Comparison of ENCODE assay signal across 1 cellular context in the genomic region with DNA sequence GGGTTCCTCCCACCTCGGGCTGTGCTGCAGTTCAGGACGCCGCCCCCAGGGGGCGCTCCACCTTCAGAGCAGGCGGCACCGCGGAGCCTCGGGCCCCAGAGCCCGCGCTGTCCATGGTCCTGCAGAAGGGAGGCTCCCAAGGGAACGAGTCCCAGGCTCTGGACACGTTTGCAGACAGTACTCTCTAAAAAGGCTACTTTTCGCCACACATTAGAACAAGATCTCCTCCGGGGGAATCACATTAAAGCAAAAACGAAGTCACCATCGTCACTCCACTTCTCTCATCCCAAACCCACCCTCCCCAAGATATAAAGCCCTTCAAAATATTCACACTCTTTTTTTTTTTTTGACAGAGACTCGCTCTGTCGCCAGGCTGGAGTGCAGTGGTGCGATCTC.
TF ChIP-seq lines count a peak whose summit lies in the region.

No MANE protein-coding gene starts in this region.

TF ChIP-seq in K562, 482 proteins besides CTCF, POLR2A, EP300 and RAD21 (continued from another document and continues in another):
- TF ChIP-seq ATF1 (CRISPR knock-in tag; IDR thresholded peaks at IDR 0.05) (no peak), ATF1 (tag; IDR thresholded peaks at IDR 0.05) (0 out of 2 replicates have a peak, but pooled peaks have one; percentile 10), HDAC1 (IDR thresholded peaks at IDR 0.05) (peak in 1 of 2 experiments; percentile 59; a peak in 2 of 4 replicates), ZNF316 (IDR thresholded peaks at IDR 0.05) (no peak), MTA3 (IDR thresholded peaks at IDR 0.05; ENCODE audit: borderline replicate concordance) (no peak), PRPF4 (IDR thresholded peaks at IDR 0.05; ENCODE audit: insufficient read depth, low read depth, low read length, poor library complexity, severe bottlenecking) (no peak), RB1 (IDR thresholded peaks at IDR 0.05; ENCODE audit: low read depth) (peak; percentile 96), POLR2B (IDR thresholded peaks at IDR 0.05; ENCODE audit: low read depth, partially characterized antibody) (no peak), RBM22 (IDR thresholded peaks at IDR 0.05; ENCODE audit: low read depth, low read length, poor library complexity, severe bottlenecking) (no peak), ILF3 (IDR thresholded peaks at IDR 0.05; ENCODE audit: borderline replicate concordance) (no peak), POLR2G (IDR thresholded peaks at IDR 0.05; ENCODE audit: low read depth, low read length) (peak; percentile 23; the same call in 1 of the 2 replicates), TCF7 (IDR thresholded peaks at IDR 0.05; ENCODE audit: borderline replicate concordance) (no peak), NR4A1 (CRISPR knock-in tag; IDR thresholded peaks at IDR 0.05) (no peak), NR4A1 (tag; IDR thresholded peaks at IDR 0.05) (no peak), ZNF23 (CRISPR knock-in tag; IDR thresholded peaks at IDR 0.05) (no peak), IFI16 (CRISPR knock-in tag; IDR thresholded peaks at IDR 0.05) (no peak), RBM34 (IDR thresholded peaks at IDR 0.05; ENCODE audit: borderline replicate concordance, insufficient read depth, low read length) (no peak), PML (IDR thresholded peaks at IDR 0.05; ENCODE audit: low read length) (no peak), ZNF212 (CRISPR knock-in tag; IDR thresholded peaks at IDR 0.05) (no peak), OTX1 (CRISPR knock-in tag; IDR thresholded peaks at IDR 0.05) (no peak), ZNF778 (CRISPR knock-in tag; IDR thresholded peaks at IDR 0.05) (no peak), PHB (CRISPR knock-in tag; IDR thresholded peaks at IDR 0.05) (no peak), NFYB (IDR thresholded peaks at IDR 0.05; ENCODE audit: extremely low read depth, insufficient read length) (no peak), NCOA6 (IDR thresholded peaks at IDR 0.05) (peak; percentile 39; the same call in 1 of the 2 replicates), MIER1 (IDR thresholded peaks at IDR 0.05; ENCODE audit: low read depth) (peak; percentile 97), CHD1 (IDR thresholded peaks at IDR 0.05; ENCODE audit: low read length) (no peak), CXXC5 (CRISPR knock-in tag; IDR thresholded peaks at IDR 0.05) (peak; percentile 72), KLF13 (tag; IDR thresholded peaks at IDR 0.05; ENCODE audit: borderline replicate concordance, low read depth) (peak; percentile 68)
- TF ChIP-seq, protein P1, sequence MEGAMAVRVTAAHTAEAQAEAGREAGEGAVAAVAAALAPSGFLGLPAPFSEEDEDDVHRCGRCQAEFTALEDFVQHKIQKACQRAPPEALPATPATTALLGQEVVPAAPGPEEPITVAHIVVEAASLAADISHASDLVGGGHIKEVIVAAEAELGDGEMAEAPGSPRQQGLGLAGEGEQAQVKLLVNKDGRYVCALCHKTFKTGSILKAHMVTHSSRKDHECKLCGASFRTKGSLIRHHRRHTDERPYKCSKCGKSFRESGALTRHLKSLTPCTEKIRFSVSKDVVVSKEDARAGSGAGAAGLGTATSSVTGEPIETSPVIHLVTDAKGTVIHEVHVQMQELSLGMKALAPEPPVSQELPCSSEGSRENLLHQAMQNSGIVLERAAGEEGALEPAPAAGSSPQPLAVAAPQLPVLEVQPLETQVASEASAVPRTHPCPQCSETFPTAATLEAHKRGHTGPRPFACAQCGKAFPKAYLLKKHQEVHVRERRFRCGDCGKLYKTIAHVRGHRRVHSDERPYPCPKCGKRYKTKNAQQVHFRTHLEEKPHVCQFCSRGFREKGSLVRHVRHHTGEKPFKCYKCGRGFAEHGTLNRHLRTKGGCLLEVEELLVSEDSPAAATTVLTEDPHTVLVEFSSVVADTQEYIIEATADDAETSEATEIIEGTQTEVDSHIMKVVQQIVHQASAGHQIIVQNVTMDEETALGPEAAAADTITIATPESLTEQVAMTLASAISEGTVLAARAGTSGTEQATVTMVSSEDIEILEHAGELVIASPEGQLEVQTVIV (CRISPR knock-in tag; IDR thresholded peaks at IDR 0.05; ENCODE audit: borderline replicate concordance), result no peak
- TF ChIP-seq, protein P2, sequence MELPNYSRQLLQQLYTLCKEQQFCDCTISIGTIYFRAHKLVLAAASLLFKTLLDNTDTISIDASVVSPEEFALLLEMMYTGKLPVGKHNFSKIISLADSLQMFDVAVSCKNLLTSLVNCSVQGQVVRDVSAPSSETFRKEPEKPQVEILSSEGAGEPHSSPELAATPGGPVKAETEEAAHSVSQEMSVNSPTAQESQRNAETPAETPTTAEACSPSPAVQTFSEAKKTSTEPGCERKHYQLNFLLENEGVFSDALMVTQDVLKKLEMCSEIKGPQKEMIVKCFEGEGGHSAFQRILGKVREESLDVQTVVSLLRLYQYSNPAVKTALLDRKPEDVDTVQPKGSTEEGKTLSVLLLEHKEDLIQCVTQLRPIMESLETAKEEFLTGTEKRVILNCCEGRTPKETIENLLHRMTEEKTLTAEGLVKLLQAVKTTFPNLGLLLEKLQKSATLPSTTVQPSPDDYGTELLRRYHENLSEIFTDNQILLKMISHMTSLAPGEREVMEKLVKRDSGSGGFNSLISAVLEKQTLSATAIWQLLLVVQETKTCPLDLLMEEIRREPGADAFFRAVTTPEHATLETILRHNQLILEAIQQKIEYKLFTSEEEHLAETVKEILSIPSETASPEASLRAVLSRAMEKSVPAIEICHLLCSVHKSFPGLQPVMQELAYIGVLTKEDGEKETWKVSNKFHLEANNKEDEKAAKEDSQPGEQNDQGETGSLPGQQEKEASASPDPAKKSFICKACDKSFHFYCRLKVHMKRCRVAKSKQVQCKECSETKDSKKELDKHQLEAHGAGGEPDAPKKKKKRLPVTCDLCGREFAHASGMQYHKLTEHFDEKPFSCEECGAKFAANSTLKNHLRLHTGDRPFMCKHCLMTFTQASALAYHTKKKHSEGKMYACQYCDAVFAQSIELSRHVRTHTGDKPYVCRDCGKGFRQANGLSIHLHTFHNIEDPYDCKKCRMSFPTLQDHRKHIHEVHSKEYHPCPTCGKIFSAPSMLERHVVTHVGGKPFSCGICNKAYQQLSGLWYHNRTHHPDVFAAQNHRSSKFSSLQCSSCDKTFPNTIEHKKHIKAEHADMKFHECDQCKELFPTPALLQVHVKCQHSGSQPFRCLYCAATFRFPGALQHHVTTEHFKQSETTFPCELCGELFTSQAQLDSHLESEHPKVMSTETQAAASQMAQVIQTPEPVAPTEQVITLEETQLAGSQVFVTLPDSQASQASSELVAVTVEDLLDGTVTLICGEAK (IDR thresholded peaks at IDR 0.05), result peak; percentile 63; the same call in 1 of the 2 replicates
- TF ChIP-seq, protein P2 (CRISPR knock-in tag; IDR thresholded peaks at IDR 0.05), result 0 out of 2 replicates have a peak, but pooled peaks have one; percentile 50
- TF ChIP-seq, protein P3, sequence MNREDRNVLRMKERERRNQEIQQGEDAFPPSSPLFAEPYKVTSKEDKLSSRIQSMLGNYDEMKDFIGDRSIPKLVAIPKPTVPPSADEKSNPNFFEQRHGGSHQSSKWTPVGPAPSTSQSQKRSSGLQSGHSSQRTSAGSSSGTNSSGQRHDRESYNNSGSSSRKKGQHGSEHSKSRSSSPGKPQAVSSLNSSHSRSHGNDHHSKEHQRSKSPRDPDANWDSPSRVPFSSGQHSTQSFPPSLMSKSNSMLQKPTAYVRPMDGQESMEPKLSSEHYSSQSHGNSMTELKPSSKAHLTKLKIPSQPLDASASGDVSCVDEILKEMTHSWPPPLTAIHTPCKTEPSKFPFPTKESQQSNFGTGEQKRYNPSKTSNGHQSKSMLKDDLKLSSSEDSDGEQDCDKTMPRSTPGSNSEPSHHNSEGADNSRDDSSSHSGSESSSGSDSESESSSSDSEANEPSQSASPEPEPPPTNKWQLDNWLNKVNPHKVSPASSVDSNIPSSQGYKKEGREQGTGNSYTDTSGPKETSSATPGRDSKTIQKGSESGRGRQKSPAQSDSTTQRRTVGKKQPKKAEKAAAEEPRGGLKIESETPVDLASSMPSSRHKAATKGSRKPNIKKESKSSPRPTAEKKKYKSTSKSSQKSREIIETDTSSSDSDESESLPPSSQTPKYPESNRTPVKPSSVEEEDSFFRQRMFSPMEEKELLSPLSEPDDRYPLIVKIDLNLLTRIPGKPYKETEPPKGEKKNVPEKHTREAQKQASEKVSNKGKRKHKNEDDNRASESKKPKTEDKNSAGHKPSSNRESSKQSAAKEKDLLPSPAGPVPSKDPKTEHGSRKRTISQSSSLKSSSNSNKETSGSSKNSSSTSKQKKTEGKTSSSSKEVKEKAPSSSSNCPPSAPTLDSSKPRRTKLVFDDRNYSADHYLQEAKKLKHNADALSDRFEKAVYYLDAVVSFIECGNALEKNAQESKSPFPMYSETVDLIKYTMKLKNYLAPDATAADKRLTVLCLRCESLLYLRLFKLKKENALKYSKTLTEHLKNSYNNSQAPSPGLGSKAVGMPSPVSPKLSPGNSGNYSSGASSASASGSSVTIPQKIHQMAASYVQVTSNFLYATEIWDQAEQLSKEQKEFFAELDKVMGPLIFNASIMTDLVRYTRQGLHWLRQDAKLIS (CRISPR knock-in tag; IDR thresholded peaks at IDR 0.05), result peak; percentile 97
- TF ChIP-seq, protein P4, sequence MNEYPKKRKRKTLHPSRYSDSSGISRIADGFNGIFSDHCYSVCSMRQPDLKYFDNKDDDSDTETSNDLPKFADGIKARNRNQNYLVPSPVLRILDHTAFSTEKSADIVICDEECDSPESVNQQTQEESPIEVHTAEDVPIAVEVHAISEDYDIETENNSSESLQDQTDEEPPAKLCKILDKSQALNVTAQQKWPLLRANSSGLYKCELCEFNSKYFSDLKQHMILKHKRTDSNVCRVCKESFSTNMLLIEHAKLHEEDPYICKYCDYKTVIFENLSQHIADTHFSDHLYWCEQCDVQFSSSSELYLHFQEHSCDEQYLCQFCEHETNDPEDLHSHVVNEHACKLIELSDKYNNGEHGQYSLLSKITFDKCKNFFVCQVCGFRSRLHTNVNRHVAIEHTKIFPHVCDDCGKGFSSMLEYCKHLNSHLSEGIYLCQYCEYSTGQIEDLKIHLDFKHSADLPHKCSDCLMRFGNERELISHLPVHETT (CRISPR knock-in tag; conservative IDR thresholded peaks at IDR 0.05 in 1 of 2, IDR thresholded peaks at IDR 0.05 in 1 of 2), result 0 out of 4 replicates have a peak, but pooled peaks of 1 of the 2 experiments have one; percentile 44
- TF ChIP-seq, protein P5, sequence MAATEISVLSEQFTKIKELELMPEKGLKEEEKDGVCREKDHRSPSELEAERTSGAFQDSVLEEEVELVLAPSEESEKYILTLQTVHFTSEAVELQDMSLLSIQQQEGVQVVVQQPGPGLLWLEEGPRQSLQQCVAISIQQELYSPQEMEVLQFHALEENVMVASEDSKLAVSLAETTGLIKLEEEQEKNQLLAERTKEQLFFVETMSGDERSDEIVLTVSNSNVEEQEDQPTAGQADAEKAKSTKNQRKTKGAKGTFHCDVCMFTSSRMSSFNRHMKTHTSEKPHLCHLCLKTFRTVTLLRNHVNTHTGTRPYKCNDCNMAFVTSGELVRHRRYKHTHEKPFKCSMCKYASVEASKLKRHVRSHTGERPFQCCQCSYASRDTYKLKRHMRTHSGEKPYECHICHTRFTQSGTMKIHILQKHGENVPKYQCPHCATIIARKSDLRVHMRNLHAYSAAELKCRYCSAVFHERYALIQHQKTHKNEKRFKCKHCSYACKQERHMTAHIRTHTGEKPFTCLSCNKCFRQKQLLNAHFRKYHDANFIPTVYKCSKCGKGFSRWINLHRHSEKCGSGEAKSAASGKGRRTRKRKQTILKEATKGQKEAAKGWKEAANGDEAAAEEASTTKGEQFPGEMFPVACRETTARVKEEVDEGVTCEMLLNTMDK (IDR thresholded peaks at IDR 0.05; ENCODE audit: borderline replicate concordance, insufficient read depth, low read depth, low read length, poor library complexity, severe bottlenecking), result peak; percentile 65
- TF ChIP-seq, protein P6, sequence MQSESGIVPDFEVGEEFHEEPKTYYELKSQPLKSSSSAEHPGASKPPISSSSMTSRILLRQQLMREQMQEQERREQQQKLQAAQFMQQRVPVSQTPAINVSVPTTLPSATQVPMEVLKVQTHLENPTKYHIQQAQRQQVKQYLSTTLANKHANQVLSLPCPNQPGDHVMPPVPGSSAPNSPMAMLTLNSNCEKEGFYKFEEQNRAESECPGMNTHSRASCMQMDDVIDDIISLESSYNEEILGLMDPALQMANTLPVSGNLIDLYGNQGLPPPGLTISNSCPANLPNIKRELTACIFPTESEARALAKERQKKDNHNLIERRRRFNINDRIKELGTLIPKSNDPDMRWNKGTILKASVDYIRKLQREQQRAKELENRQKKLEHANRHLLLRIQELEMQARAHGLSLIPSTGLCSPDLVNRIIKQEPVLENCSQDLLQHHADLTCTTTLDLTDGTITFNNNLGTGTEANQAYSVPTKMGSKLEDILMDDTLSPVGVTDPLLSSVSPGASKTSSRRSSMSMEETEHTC (IDR thresholded peaks at IDR 0.05), result no peak
- TF ChIP-seq, protein P7, sequence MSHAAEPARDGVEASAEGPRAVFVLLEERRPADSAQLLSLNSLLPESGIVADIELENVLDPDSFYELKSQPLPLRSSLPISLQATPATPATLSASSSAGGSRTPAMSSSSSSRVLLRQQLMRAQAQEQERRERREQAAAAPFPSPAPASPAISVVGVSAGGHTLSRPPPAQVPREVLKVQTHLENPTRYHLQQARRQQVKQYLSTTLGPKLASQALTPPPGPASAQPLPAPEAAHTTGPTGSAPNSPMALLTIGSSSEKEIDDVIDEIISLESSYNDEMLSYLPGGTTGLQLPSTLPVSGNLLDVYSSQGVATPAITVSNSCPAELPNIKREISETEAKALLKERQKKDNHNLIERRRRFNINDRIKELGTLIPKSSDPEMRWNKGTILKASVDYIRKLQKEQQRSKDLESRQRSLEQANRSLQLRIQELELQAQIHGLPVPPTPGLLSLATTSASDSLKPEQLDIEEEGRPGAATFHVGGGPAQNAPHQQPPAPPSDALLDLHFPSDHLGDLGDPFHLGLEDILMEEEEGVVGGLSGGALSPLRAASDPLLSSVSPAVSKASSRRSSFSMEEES (CRISPR knock-in tag; IDR thresholded peaks at IDR 0.05), result no peak
